ENCODE assay signal across 8 cellular contexts in genomic region chr17:49707608-49708514, GRCh38.
DNase-seq lines count a peak whose midpoint lies in the region; ATAC-seq and TF ChIP-seq lines count a peak whose summit lies in the region.

TSS of gene SLC35B1 (minus strand) at chr17:49707964. CDS start at chr17:49707833, 131 bp downstream.

- H3K9me3 Mint-ChIP-seq in nephron = no peaks in the 10 kb centered on the region
- H3K9me3 Mint-ChIP-seq in stimulated activated naive CD8-positive, alpha-beta T cell treated with anti-CD3 and anti-CD28 coated beads, Interleukin-15, amount 100 ng/mL, for 72 hours = no peaks in the 10 kb centered on the region

- DNase-seq in ELF-1 (ENCODE audit: low read depth, low spot score) (peak; percentile 100), GOT3 (lab: John Stamatoyannopoulos, UW) (peak; percentile 89), LNCaP clone FGC (ENCODE audit: low read depth) (peak; percentile 98), RWPE2 (ENCODE audit: low spot score) (peak; percentile 99), fibroblast of peridontal ligament (ENCODE audit: extremely low read depth) (peak; percentile 99)
- peak; percentile 97 for DNase-seq in activated T-helper 9 cell treated with anti-CD3 and anti-CD28 coated beads, Interleukin-2, amount 50 U/mL, for 16 hours (ENCODE audit: low read depth)
- peak; percentile 97 to 99 for DNase-seq in stimulated activated naive CD8-positive, alpha-beta T cell treated with anti-CD3 and anti-CD28 coated beads, Interleukin-15, amount 100 ng/mL, for 72 hours

- H3K27ac Mint-ChIP-seq in nephron = peak within 1 kb of the TSS; percentile 98 to 99 (median 99)
- peak within 1 kb of the TSS; percentile 100 for H3K27ac Mint-ChIP-seq in stimulated activated naive CD8-positive, alpha-beta T cell treated with anti-CD3 and anti-CD28 coated beads, Interleukin-15, amount 100 ng/mL, for 72 hours

- no peaks in the 10 kb centered on the region for H3K9me3 ChIP-seq in RWPE2 (ENCODE audit: severe bottlenecking)

- H3K27me3 Mint-ChIP-seq in nephron (ENCODE audit: low read depth) = no peaks in the 10 kb centered on the region
- no peaks in the 10 kb centered on the region for H3K27me3 Mint-ChIP-seq in stimulated activated naive CD8-positive, alpha-beta T cell treated with anti-CD3 and anti-CD28 coated beads, Interleukin-15, amount 100 ng/mL, for 72 hours

- H3K4me1 Mint-ChIP-seq in nephron = peaks cover 33% of the 10 kb centered on the region
- peaks cover 51% of the 10 kb centered on the region for H3K4me1 Mint-ChIP-seq in stimulated activated naive CD8-positive, alpha-beta T cell treated with anti-CD3 and anti-CD28 coated beads, Interleukin-15, amount 100 ng/mL, for 72 hours

- no peaks in the 10 kb centered on the region for H3K27me3 ChIP-seq in RWPE2 (ENCODE audit: insufficient read depth, poor library complexity, severe bottlenecking)

- peak; percentile 94 for ATAC-seq in RWPE2 (ENCODE audit: low read depth)
- peak; percentile 99 for ATAC-seq in stimulated activated naive CD8-positive, alpha-beta T cell treated with anti-CD3 and anti-CD28 coated beads, Interleukin-15, amount 100 ng/mL, for 72 hours

- H3K4me3 Mint-ChIP-seq in nephron = peak within 1 kb of the TSS; percentile 88 to 97 (median 94)
- peak within 1 kb of the TSS; percentile 92 for H3K4me3 Mint-ChIP-seq in stimulated activated naive CD8-positive, alpha-beta T cell treated with anti-CD3 and anti-CD28 coated beads, Interleukin-15, amount 100 ng/mL, for 72 hours

- H3K4me3 ChIP-seq in LNCaP clone FGC (ENCODE audit: low read depth, low read length) = peak within 1 kb of the TSS; percentile 72
- H3K4me3 ChIP-seq in RWPE2 (ENCODE audit: severe bottlenecking) = peak within 1 kb of the TSS; percentile 97

- H3K27ac ChIP-seq in RWPE2 (ENCODE audit: poor library complexity, severe bottlenecking) = peak within 1 kb of the TSS; percentile 58

- peaks cover 39% of the 10 kb centered on the region for H3K36me3 ChIP-seq in RWPE2 (ENCODE audit: low read depth)

- H3K4me1 ChIP-seq in RWPE2 (ENCODE audit: insufficient read depth, poor library complexity, severe bottlenecking) = peaks cover 12% of the 10 kb centered on the region

- peaks cover 30% of the 10 kb centered on the region for H3K36me3 Mint-ChIP-seq in nephron (ENCODE audit: low read depth)

- peak; percentile 97 for TF ChIP-seq CTCF in LNCaP clone FGC (IDR thresholded peaks at IDR 0.05; ENCODE audit: control insufficient read depth, extremely low read depth, insufficient read depth)
- TF ChIP-seq CTCF in RWPE2 (IDR thresholded peaks at IDR 0.05; ENCODE audit: poor library complexity, severe bottlenecking) = peak; percentile 97
- TF ChIP-seq CTCF in nephron (IDR thresholded peaks at IDR 0.05; ENCODE audit: unreplicated experiment in 3 of 3) = peak; percentile 68 to 71 (median 70)

Comparison
In these comparisons a context has a peak if more than half of its experiments do, and no peak if none do; other contexts are left out.
1. Peak in every context shown above with its lines: DNase-seq, ATAC-seq, H3K4me3 ChIP-seq and H3K27ac ChIP-seq.